ENCODE assay signal across 1 cellular context in genomic region chr1:151611832-151612505, GRCh38.
TF ChIP-seq lines count a peak whose summit lies in the region.

TSS of gene SNX27 (plus strand) at chr1:151612050. CDS start at chr1:151612202, 152 bp downstream.

TF ChIP-seq in SK-N-SH, 30 proteins besides CTCF, POLR2A, EP300 and RAD21 (continued from another document):
- TF ChIP-seq REST (IDR thresholded peaks at IDR 0.05; ENCODE audit: low read depth, low read length) (no peak), USF2 (IDR thresholded peaks at IDR 0.05; ENCODE audit: borderline replicate concordance, low read depth, low read length) (no peak), MAX (IDR thresholded peaks at IDR 0.05; ENCODE audit: low read depth) (0 out of 2 replicates have a peak, but pooled peaks have one; percentile 31), EZH2phosphoT487 (IDR thresholded peaks at IDR 0.05; ENCODE audit: borderline replicate concordance, low read depth) (no peak), FOSL2 (IDR thresholded peaks at IDR 0.05; ENCODE audit: borderline replicate concordance, low read depth) (no peak), FOXM1 (IDR thresholded peaks at IDR 0.05; ENCODE audit: low read depth) (no peak), GATA2 (CRISPR knock-in tag; IDR thresholded peaks at IDR 0.05) (no peak), TEAD4 (IDR thresholded peaks at IDR 0.05; ENCODE audit: borderline replicate concordance, insufficient read depth) (no peak), GABPA (IDR thresholded peaks at IDR 0.05; ENCODE audit: low read depth) (peak; percentile 50), TAF1 (IDR thresholded peaks at IDR 0.05; ENCODE audit: borderline replicate concordance, low read depth, low read length) (peak; percentile 12; the same call in 1 of the 2 replicates), RXRA (IDR thresholded peaks at IDR 0.05; ENCODE audit: borderline replicate concordance, low read depth) (no peak; the same call in 1 of the 2 replicates), RFX5 (IDR thresholded peaks at IDR 0.05; ENCODE audit: low read length) (no peak), NFIC (IDR thresholded peaks at IDR 0.05; ENCODE audit: borderline replicate concordance) (peak; percentile 28; the same call in 1 of the 2 replicates), NRF1 (IDR thresholded peaks at IDR 0.05; ENCODE audit: low read depth, low read length) (peak; percentile 3; the same call in 1 of the 2 replicates), JUND (IDR thresholded peaks at IDR 0.05) (no peak), MEF2A (IDR thresholded peaks at IDR 0.05; ENCODE audit: borderline replicate concordance, low read depth) (no peak)
